Comparison of ENCODE assay signal across 8 cellular contexts in genomic region chr22:17120711-17121234, GRCh38. TPM values are rescaled to one million over a fixed set of nuclear protein-coding genes. Genes with fewer than 3 reads are reported as not detected.
DNase-seq lines count a peak whose midpoint lies in the region; ATAC-seq and TF ChIP-seq lines count a peak whose summit lies in the region.

No MANE protein-coding gene starts in this region.

- H3K79me2 ChIP-seq in osteoblast (ENCODE audit: insufficient read depth, low read length) = no peaks in the 10 kb centered on the region

- peaks cover 8% of the 10 kb centered on the region for H3K4me1 ChIP-seq in NT2/D1 (ENCODE audit: insufficient read depth, insufficient read length)
- H3K4me1 ChIP-seq in osteoblast (ENCODE audit: insufficient read depth, low read length) = no peaks in the 10 kb centered on the region

- H3K9me3 Mint-ChIP-seq in endothelial cell (ENCODE audit: unreplicated experiment) = no peaks in the 10 kb centered on the region

- H3K36me3 Mint-ChIP-seq in endothelial cell (ENCODE audit: low read depth, unreplicated experiment) = peaks cover 18% of the 10 kb centered on the region

- no peak overlapping the region for H3K4me3 Mint-ChIP-seq in endothelial cell (ENCODE audit: unreplicated experiment)

- H3K9ac ChIP-seq in NT2/D1 (ENCODE audit: insufficient read length, low read depth) = peak overlapping the region; percentile 61

- no peaks in the 10 kb centered on the region for H3K27me3 ChIP-seq in GM06990 (replicated peaks; ENCODE audit: control insufficient read depth, insufficient read depth, low read length)
- no peaks in the 10 kb centered on the region for H3K27me3 ChIP-seq in NT2/D1 (ENCODE audit: insufficient read depth, insufficient read length)
- peaks cover 37% of the 10 kb centered on the region for H3K27me3 ChIP-seq in osteoblast (ENCODE audit: insufficient read depth, low read length)

- no peak overlapping the region for H3K27ac ChIP-seq in osteoblast (ENCODE audit: low read depth, low read length)

- H3K4me2 ChIP-seq in osteoblast (ENCODE audit: insufficient read depth, low read length) = no peak overlapping the region

- ATAC-seq in sciatic nerve = no peak

- H3K4me1 Mint-ChIP-seq in endothelial cell (ENCODE audit: unreplicated experiment) = peaks cover 40% of the 10 kb centered on the region

- TF ChIP-seq CTCF in GM06990 (IDR thresholded peaks at IDR 0.05; ENCODE audit: insufficient read depth, low read length, poor library complexity, severe bottlenecking) (no peak), endothelial cell (IDR thresholded peaks at IDR 0.05; ENCODE audit: unreplicated experiment) (no peak), osteoblast (IDR thresholded peaks at IDR 0.05; ENCODE audit: extremely low read depth, low read depth, low read length) (no peak)

- peak overlapping the region; percentile 10 for H3K4me3 ChIP-seq in GM06990 (replicated peaks; ENCODE audit: low read depth, low read length)
- peak overlapping the region; percentile 42 for H3K4me3 ChIP-seq in NT2/D1 (ENCODE audit: insufficient read length, low read depth)
- no peak overlapping the region for H3K4me3 ChIP-seq in osteoblast (ENCODE audit: insufficient read depth, low read length)

- H3K9me3 ChIP-seq in NT2/D1 (ENCODE audit: insufficient read depth, low read length) = no peaks in the 10 kb centered on the region
- no peaks in the 10 kb centered on the region for H3K9me3 ChIP-seq in osteoblast (ENCODE audit: low read depth, low read length)

- no peak overlapping the region for H2AFZ ChIP-seq in osteoblast (ENCODE audit: low read length)

- no peak overlapping the region for H3K27ac Mint-ChIP-seq in endothelial cell (ENCODE audit: unreplicated experiment)

- DNase-seq in GM06990 (ENCODE audit: extremely low read depth, insufficient read length) = no peak
- DNase-seq in NT2/D1 (ENCODE audit: low read depth, low spot score) = no peak
- DNase-seq in endothelial cell (ENCODE audit: low spot score) = peak; percentile 28
- DNase-seq in osteoblast (ENCODE audit: insufficient read length, low spot score, missing footprints) = peak; percentile 78
- DNase-seq in posterior vena cava (ENCODE audit: low spot score) = no peak
- no peak for DNase-seq in cerebellum (ENCODE audit: low spot score)
- DNase-seq in epidermal melanocyte (ENCODE audit: insufficient read length, low spot score) = no peak
- no peak for DNase-seq in sciatic nerve (ENCODE audit: low spot score)

- H4K20me1 ChIP-seq in osteoblast (ENCODE audit: insufficient read depth, low read length) = no peaks in the 10 kb centered on the region

- intact Hi-C loops in posterior vena cava (cut with DNase I) = no loop called here
- intact Hi-C loops in sciatic nerve (cut with DNase I) = no loop called here

- H3K36me3 ChIP-seq in GM06990 (ENCODE audit: control insufficient read depth, insufficient read depth, low read length) (no peaks in the 10 kb centered on the region), NT2/D1 (ENCODE audit: insufficient read depth, insufficient read length, low read length) (no peaks in the 10 kb centered on the region), osteoblast (ENCODE audit: insufficient read depth, low read length) (no peaks in the 10 kb centered on the region)

- H3K27me3 Mint-ChIP-seq in endothelial cell (ENCODE audit: unreplicated experiment) = peaks cover 15% of the 10 kb centered on the region

RNA-seq across cellular contexts. Expression of gene TMEM121B, which starts 0.4 kb away (rescaled TPM):
- 62.2 TPM for total RNA-seq in endothelial cell (ENCODE audit: unreplicated experiment)
- under 0.01 TPM in 1 of 2 replicates, not detected in the other for total RNA-seq in osteoblast
- total RNA-seq in posterior vena cava = under 1 TPM; 0.38 to 0.74 TPM
- 9.0 TPM for total RNA-seq in cerebellum
- total RNA-seq in sciatic nerve = 0.94 TPM

RNA-seq across cellular contexts. Expression of gene IL17RA, which starts 36.0 kb away (rescaled TPM):
- total RNA-seq in endothelial cell (ENCODE audit: unreplicated experiment) = 63.7 TPM
- total RNA-seq in osteoblast = 6.2 TPM in 2 replicates
- total RNA-seq in posterior vena cava = 10 to 100 TPM; 11.5 to 21.8 TPM
- total RNA-seq in cerebellum = 6.6 TPM
- 22.3 TPM for total RNA-seq in sciatic nerve

RNA-seq across cellular contexts. Expression of gene HDHD5, which starts 38.3 kb away (rescaled TPM):
- 60.5 TPM for total RNA-seq in endothelial cell (ENCODE audit: unreplicated experiment)
- total RNA-seq in osteoblast = 25.6 and 31.8 TPM in 2 replicates
- 10 to 100 TPM; 19.6 to 19.9 TPM for total RNA-seq in posterior vena cava
- total RNA-seq in cerebellum = 22.0 TPM
- total RNA-seq in sciatic nerve = 19.1 TPM

Comparison
In these comparisons a context has a peak if more than half of its experiments do, and no peak if none do; other contexts are left out.
1. DNase-seq: peak in endothelial cell (single experiment) and osteoblast (single experiment); none in GM06990 (single experiment), NT2/D1 (single experiment), posterior vena cava (single experiment), cerebellum (single experiment), epidermal melanocyte (single experiment) and sciatic nerve (single experiment).